8 cellular contexts compared by ENCODE assay signal in the genomic region with DNA sequence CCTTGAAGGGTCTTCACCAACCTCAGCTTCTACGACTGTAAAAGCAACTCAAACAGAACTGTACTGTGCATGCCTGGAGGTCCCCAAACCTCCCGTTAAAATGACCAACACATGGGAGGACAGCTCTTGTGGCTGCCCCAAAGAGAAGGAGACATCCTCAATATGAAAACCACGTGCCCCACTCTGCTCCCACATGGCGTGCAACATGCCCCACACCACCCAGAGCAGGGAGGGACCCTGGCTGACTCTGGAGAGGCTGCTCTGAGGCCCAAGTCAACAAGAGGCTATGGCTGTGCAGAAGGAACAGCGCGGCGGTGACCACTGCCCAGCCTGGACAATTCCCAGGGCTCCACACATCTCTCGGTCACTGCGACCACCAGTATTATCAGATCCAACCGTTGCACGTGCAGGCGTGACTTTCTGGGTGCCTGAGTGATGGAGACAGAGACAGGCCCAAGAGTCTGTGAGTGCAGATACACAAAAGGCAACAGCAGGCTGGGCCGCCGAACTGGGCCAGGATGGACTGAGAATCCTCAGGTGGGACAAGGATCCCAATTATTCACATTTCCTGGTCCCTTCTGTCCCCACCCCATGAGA. TPM values are rescaled to one million over a fixed set of nuclear protein-coding genes. Genes with fewer than 3 reads are reported as not detected.
DNase-seq lines count a peak whose midpoint lies in the region; ATAC-seq and TF ChIP-seq lines count a peak whose summit lies in the region.

No MANE protein-coding gene starts in this region.

- ATAC-seq in effector memory CD8-positive, alpha-beta T cell (replicated peaks), result no peak

- H3K36me3 Mint-ChIP-seq in effector memory CD8-positive, alpha-beta T cell (ENCODE audit: insufficient read depth), result peaks cover 29% of the 10 kb centered on the region

- H3K27ac Mint-ChIP-seq in effector memory CD8-positive, alpha-beta T cell, result peak overlapping the region; percentile 84 to 85

- H3K4me3 Mint-ChIP-seq in effector memory CD8-positive, alpha-beta T cell, result peak overlapping the region; percentile 78 to 83

- H3K4me1 Mint-ChIP-seq in effector memory CD8-positive, alpha-beta T cell (ENCODE audit: low read depth in 2 of 2), result peaks cover 22 to 31% of the 10 kb centered on the region in 2 donors

- TF ChIP-seq CTCF in GM12864 (IDR thresholded peaks at IDR 0.05; ENCODE audit: low read depth, low read length, missing control alignments), result no peak

- DNase-seq in GM12864 (ENCODE audit: low read depth), result no peak
- DNase-seq in RPMI8226, result peak; percentile 11
- no peak for DNase-seq in effector memory CD8-positive, alpha-beta T cell
- no peak for DNase-seq in skeletal muscle cell (ENCODE audit: low read depth)
- DNase-seq in stimulated activated CD4-positive, alpha-beta T cell treated with anti-CD3 and anti-CD28 coated beads, Interleukin-15, amount 100 ng/mL, for 24 hours, result no peak
- DNase-seq in occipital lobe (lab: John Stamatoyannopoulos, UW), result no peak
- no peak for DNase-seq in COR-L47 (lab: John Stamatoyannopoulos, UW)
- no peak for DNase-seq in stimulated activated CD4-positive, alpha-beta T cell treated with anti-CD3 and anti-CD28 coated beads, Interleukin-4, amount 100 ng/mL, for 1 hour

- H3K4me3 ChIP-seq in GM12864 (ENCODE audit: low read depth, low read length) (peak overlapping the region; percentile 87), skeletal muscle cell (ENCODE audit: low read depth, low read length) (peak overlapping the region; percentile 53)

- H3K9me3 Mint-ChIP-seq in effector memory CD8-positive, alpha-beta T cell, result no peaks in the 10 kb centered on the region

- H3K27me3 Mint-ChIP-seq in effector memory CD8-positive, alpha-beta T cell, result no peaks in the 10 kb centered on the region

RNA-seq across cellular contexts. Expression of gene PLD6, which starts 1.4 kb away (rescaled TPM):
- total RNA-seq in occipital lobe, result 9.2 TPM

RNA-seq across cellular contexts. Expression of gene FLCN, which starts 32.2 kb away (rescaled TPM):
- 29.3 TPM for total RNA-seq in occipital lobe
